Comparison of ENCODE assay signal across 8 cellular contexts in the genomic region with DNA sequence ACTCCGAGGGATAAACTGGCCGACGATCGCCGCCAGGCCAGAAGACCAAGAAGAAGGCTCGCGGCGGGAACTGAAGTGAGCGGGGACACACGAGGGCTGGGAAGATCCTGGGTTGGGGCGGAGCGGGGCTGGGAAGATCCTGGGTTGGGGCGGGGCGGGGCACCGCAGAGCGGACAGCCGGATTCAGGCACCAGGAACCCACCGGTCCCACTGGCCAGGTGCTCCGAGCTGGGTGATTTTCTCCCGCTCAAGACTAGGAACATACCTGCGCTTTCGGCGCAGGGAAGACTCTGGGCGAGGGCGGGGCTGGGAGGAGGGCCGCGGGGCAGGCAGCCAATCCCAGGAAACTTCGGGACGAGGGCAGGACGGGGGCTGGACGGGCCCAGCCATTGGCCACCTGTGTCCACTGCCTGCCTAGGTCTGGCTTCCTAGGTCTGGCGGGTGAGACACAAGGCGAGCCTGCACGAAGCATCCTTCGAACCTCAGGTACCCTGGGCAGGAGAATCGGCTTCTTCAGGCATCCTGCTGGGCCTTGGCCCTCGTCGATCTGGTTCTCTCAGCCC. TPM values are rescaled to one million over a fixed set of nuclear protein-coding genes. Genes with fewer than 3 reads are reported as not detected.
A peak's percentile ranks its signal among the peaks of the same experiment; 100 is the strongest.
DNase-seq lines count a peak whose midpoint lies in the region; ATAC-seq and TF ChIP-seq lines count a peak whose summit lies in the region.

A gene with protein sequence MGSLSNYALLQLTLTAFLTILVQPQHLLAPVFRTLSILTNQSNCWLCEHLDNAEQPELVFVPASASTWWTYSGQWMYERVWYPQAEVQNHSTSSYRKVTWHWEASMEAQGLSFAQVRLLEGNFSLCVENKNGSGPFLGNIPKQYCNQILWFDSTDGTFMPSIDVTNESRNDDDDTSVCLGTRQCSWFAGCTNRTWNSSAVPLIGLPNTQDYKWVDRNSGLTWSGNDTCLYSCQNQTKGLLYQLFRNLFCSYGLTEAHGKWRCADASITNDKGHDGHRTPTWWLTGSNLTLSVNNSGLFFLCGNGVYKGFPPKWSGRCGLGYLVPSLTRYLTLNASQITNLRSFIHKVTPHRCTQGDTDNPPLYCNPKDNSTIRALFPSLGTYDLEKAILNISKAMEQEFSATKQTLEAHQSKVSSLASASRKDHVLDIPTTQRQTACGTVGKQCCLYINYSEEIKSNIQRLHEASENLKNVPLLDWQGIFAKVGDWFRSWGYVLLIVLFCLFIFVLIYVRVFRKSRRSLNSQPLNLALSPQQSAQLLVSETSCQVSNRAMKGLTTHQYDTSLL (minus strand): TSS at position 77 of the 563 bp plus-strand sequence. CDS start 5,905 bp downstream, outside the sequence.

- H3K79me2 ChIP-seq in neural progenitor cell (ENCODE audit: low read depth) = no peaks in the 10 kb centered on the region

- H3K4me3 ChIP-seq in neural progenitor cell (peak within 1 kb of the TSS; percentile 48), HAP-1 (no peak within 1 kb of the TSS)

- H3K9me3 ChIP-seq in neural progenitor cell (ENCODE audit: low read depth) (no peaks in the 10 kb centered on the region), HAP-1 (no peaks in the 10 kb centered on the region)

- no peaks in the 10 kb centered on the region for H4K20me1 ChIP-seq in neural progenitor cell (ENCODE audit: low read depth)

- in situ Hi-C loops in HAP-1 (cut with MboI; ENCODE audit: low sequenced_read_pairs) = no loop called here

- H3K4me3 Mint-ChIP-seq in activated CD8-positive, alpha-beta memory T cell treated with anti-CD3 and anti-CD28 coated beads, Interleukin-2, amount 10 ng/mL, durations not matched to agents 7 days and 5 days = peak within 1 kb of the TSS; percentile 35
- H3K4me3 Mint-ChIP-seq in neural progenitor cell = peak within 1 kb of the TSS; percentile 86

- H3K36me3 ChIP-seq in neural progenitor cell (no peaks in the 10 kb centered on the region), HAP-1 (replicated peaks) (no peaks in the 10 kb centered on the region)

- H3K36me3 Mint-ChIP-seq in activated CD8-positive, alpha-beta memory T cell treated with anti-CD3 and anti-CD28 coated beads, Interleukin-2, amount 10 ng/mL, durations not matched to agents 7 days and 5 days = no peaks in the 10 kb centered on the region
- H3K36me3 Mint-ChIP-seq in neural progenitor cell = peaks cover 1% of the 10 kb centered on the region

- ATAC-seq in activated CD8-positive, alpha-beta memory T cell treated with anti-CD3 and anti-CD28 coated beads, Interleukin-2, amount 10 ng/mL, durations not matched to agents 7 days and 5 days = no peak
- ATAC-seq in HG02763 (IDR thresholded peaks at IDR 0.05; ENCODE audit: unreplicated experiment) = no peak
- ATAC-seq in HG02970 (IDR thresholded peaks at IDR 0.05; ENCODE audit: low FRiP score, unreplicated experiment) = no peak

- H3F3A ChIP-seq in neural progenitor cell (ENCODE audit: low read depth) = no peaks in the 10 kb centered on the region

- no peaks in the 10 kb centered on the region for H3K4me1 ChIP-seq in neural progenitor cell
- no peaks in the 10 kb centered on the region for H3K4me1 ChIP-seq in HAP-1

- TF ChIP-seq CTCF in neural progenitor cell (IDR thresholded peaks at IDR 0.05) = no peak

- no peaks in the 10 kb centered on the region for H3K9me3 Mint-ChIP-seq in activated CD8-positive, alpha-beta memory T cell treated with anti-CD3 and anti-CD28 coated beads, Interleukin-2, amount 10 ng/mL, durations not matched to agents 7 days and 5 days (ENCODE audit: low read depth)
- H3K9me3 Mint-ChIP-seq in neural progenitor cell = peaks cover 9% of the 10 kb centered on the region

- no peak within 1 kb of the TSS for H3K27ac ChIP-seq in neural progenitor cell

- DNase-seq in activated CD8-positive, alpha-beta memory T cell treated with anti-CD3 and anti-CD28 coated beads for 24 hours = peak; percentile 57
- no peak for DNase-seq in activated CD8-positive, alpha-beta memory T cell treated with anti-CD3 and anti-CD28 coated beads, Interleukin-2, amount 50 U/mL, for 4 hours
- no peak for DNase-seq in activated CD8-positive, alpha-beta memory T cell treated with anti-CD3 and anti-CD28 coated beads, Interleukin-2, amount 10 ng/mL, durations not matched to agents 7 days and 5 days
- peak; percentile 65 for DNase-seq in glomerular visceral epithelial cell (ENCODE audit: extremely low spot score)
- peak; percentile 72 for DNase-seq in neural progenitor cell (ENCODE audit: low spot score)
- no peak for DNase-seq in HAP-1 (ENCODE audit: low spot score in 2 of 2)

- CTCF ChIA-PET in activated CD8-positive, alpha-beta memory T cell treated with anti-CD3 and anti-CD28 coated beads, Interleukin-2, amount 10 ng/mL, durations not matched to agents 7 days and 5 days (lab: Charles Lee) = no interaction called here

- H3K27ac Mint-ChIP-seq in activated CD8-positive, alpha-beta memory T cell treated with anti-CD3 and anti-CD28 coated beads, Interleukin-2, amount 10 ng/mL, durations not matched to agents 7 days and 5 days = no peak within 1 kb of the TSS
- H3K27ac Mint-ChIP-seq in neural progenitor cell = peak within 1 kb of the TSS; percentile 53

- H3K27me3 ChIP-seq in neural progenitor cell (peaks cover 44% of the 10 kb centered on the region), HAP-1 (ENCODE audit: low read depth) (peaks cover 4% of the 10 kb centered on the region; the same call in 1 of the 2 replicates)

- H3K27me3 Mint-ChIP-seq in activated CD8-positive, alpha-beta memory T cell treated with anti-CD3 and anti-CD28 coated beads, Interleukin-2, amount 10 ng/mL, durations not matched to agents 7 days and 5 days = peaks cover 66% of the 10 kb centered on the region
- H3K27me3 Mint-ChIP-seq in neural progenitor cell (ENCODE audit: insufficient read depth, low read depth) = peaks cover 18% of the 10 kb centered on the region

- H3K9ac ChIP-seq in neural progenitor cell = no peak within 1 kb of the TSS

- H2AFZ ChIP-seq in neural progenitor cell (replicated peaks) = peak within 1 kb of the TSS; percentile 99

- peak within 1 kb of the TSS; percentile 84 for H3K4me2 ChIP-seq in neural progenitor cell

- H3K4me1 Mint-ChIP-seq in activated CD8-positive, alpha-beta memory T cell treated with anti-CD3 and anti-CD28 coated beads, Interleukin-2, amount 10 ng/mL, durations not matched to agents 7 days and 5 days = peaks cover 10% of the 10 kb centered on the region
- peaks cover 2% of the 10 kb centered on the region for H3K4me1 Mint-ChIP-seq in neural progenitor cell

RNA-seq across cellular contexts. Expression of the gene that starts here (rescaled TPM):
- not detected for total RNA-seq in activated CD8-positive, alpha-beta memory T cell treated with anti-CD3 and anti-CD28 coated beads, Interleukin-2, amount 10 ng/mL, durations not matched to agents 7 days and 5 days
- 2.0 and 2.1 TPM in 2 replicates for total RNA-seq in neural progenitor cell (ENCODE audit: low replicate concordance)

Comparison
In these comparisons a context has a peak if more than half of its experiments do, and no peak if none do; other contexts are left out.
1. DNase-seq: peak in activated CD8-positive, alpha-beta memory T cell treated with anti-CD3 and anti-CD28 coated beads for 24 hours (single experiment), glomerular visceral epithelial cell (single experiment) and neural progenitor cell (single experiment); none in activated CD8-positive, alpha-beta memory T cell treated with anti-CD3 and anti-CD28 coated beads, Interleukin-2, amount 50 U/mL, for 4 hours (single experiment), activated CD8-positive, alpha-beta memory T cell treated with anti-CD3 and anti-CD28 coated beads, Interleukin-2, amount 10 ng/mL, durations not matched to agents 7 days and 5 days (single experiment) and HAP-1 (0 of 2).